Comparison of ENCODE assay signal across 31 cellular contexts in the genomic region with DNA sequence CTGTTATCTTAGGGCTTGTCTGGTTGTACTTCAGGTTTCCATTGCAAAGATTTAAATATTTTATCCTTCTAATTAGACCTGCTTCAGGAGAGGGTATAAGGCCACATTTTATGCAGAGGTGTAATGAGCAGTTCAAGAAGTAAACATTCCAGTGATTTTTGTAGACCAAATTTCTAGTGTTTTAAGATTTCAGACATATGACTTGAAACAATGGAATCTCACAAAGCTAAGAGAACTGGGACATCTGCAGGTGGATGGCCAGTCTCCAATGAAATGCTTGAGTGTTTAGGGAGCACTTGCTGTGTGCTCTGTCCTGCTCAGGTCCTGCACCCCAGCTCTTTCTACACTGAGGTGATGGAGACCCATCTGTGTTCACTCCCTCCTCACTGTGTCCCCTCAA.
"Had no signal": no experiment of that assay in that cellular context is flagged by ENCODE, and none has a peak within 500 bp of the region (broad histone marks: within the 10 kb centered on the region; RNA-seq: fewer than 3 reads in every experiment).

No MANE protein-coding gene starts in this region.

- H3K27ac ChIP-seq: body of pancreas, coronary artery, heart left ventricle, WERI-Rb-1 had no signal

- H3K4me1 Mint-ChIP-seq: activated B cell treated with CpG ODN at 0.5 μM for 24 hours, endodermal cell had no signal

- H3K4me1 ChIP-seq: body of pancreas had no signal

- H3K4me3 Mint-ChIP-seq: activated B cell treated with CpG ODN at 0.5 μM for 24 hours; activated CD8-positive, alpha-beta T cell treated with anti-CD3 and anti-CD28 coated beads for 36 hours; activated naive CD8-positive, alpha-beta T cell; activated T-cell treated with anti-CD3 and anti-CD28 coated beads, Interleukin-2, amount 50 U/mL, for 4 hours; activated T-helper 17 cell treated with anti-CD3 and anti-CD28 coated beads, Interleukin-2, amount 50 U/mL, for 72 hours; dendritic cell treated with granulocyte-macrophage colony-stimulating factor and Interleukin-4, amounts not matched to agents 40 ng/mL and 50 ng/mL, for 4 days; endodermal cell; T-helper 17 cell; T-helper 2 cell treated with Interferon-gamma antibody and Interleukin-4, amounts not matched to agents 5 μg/mL and 100 μg/mL, for 36 hours had no signal

- H3K4me3 ChIP-seq: body of pancreas, coronary artery, dorsolateral prefrontal cortex, heart left ventricle had no signal

- H3K27me3 ChIP-seq: body of pancreas, dorsolateral prefrontal cortex had no signal

- ATAC-seq: activated CD4-positive, CD25-positive, alpha-beta regulatory T cell treated with anti-CD3 and anti-CD28 coated beads, Interleukin-2, amount 50 U/mL, for 24 hours; activated CD8-positive, alpha-beta T cell treated with anti-CD3 and anti-CD28 coated beads for 36 hours; activated T-cell treated with anti-CD3 and anti-CD28 coated beads, Interleukin-2, amount 50 U/mL, for 4 hours; activated T-helper 17 cell treated with anti-CD3 and anti-CD28 coated beads, Interleukin-2, amount 50 U/mL, for 72 hours; body of pancreas; esophagus mucosa; heart left ventricle; T-helper 17 cell had no signal

- DNase-seq: activated B cell treated with CpG ODN at 0.5 μM for 24 hours; activated CD4-positive, alpha-beta T cell treated with anti-CD3 and anti-CD28 coated beads for 48 hours; activated CD4-positive, alpha-beta T cell treated with anti-CD3 and anti-CD28 coated beads, Interleukin-2, amount 50 U/mL, for 1 hour; activated CD4-positive, alpha-beta T cell treated with anti-CD3 and anti-CD28 coated beads, Interleukin-2, amount 50 U/mL, for 48 hours; activated CD8-positive, alpha-beta memory T cell treated with anti-CD3 and anti-CD28 coated beads for 24 hours; activated CD8-positive, alpha-beta T cell treated with anti-CD3 and anti-CD28 coated beads for 36 hours; activated effector memory CD4-positive, alpha-beta T cell treated with Interleukin-2 at 50 U/mL for 16 hours; activated gamma-delta T cell treated with Interleukin-2 at 50 U/mL for 16 hours; activated naive CD4-positive, alpha-beta T cell treated with anti-CD3 and anti-CD28 coated beads, Interleukin-2, amount 50 U/mL, for 16 hours; activated naive CD4-positive, alpha-beta T cell treated with Interleukin-2 at 50 U/mL for 16 hours; activated T-cell treated with anti-CD3 and anti-CD28 coated beads, Interleukin-2, amount 50 U/mL, for 4 hours; amniotic stem cell; anterior cingulate cortex; body of pancreas; central memory CD4-positive, alpha-beta T cell; dorsolateral prefrontal cortex; effector memory CD4-positive, alpha-beta T cell; endodermal cell; foreskin fibroblast; heart left ventricle; T-helper 17 cell; T1000; WERI-Rb-1 had no signal

- H3K27ac Mint-ChIP-seq: activated B cell treated with CpG ODN at 0.5 μM for 24 hours; activated CD8-positive, alpha-beta T cell treated with anti-CD3 and anti-CD28 coated beads for 36 hours; activated naive CD8-positive, alpha-beta T cell; activated T-helper 17 cell treated with anti-CD3 and anti-CD28 coated beads, Interleukin-2, amount 50 U/mL, for 72 hours; dendritic cell treated with granulocyte-macrophage colony-stimulating factor and Interleukin-4, amounts not matched to agents 40 ng/mL and 50 ng/mL, for 4 days; endodermal cell; T-helper 17 cell; T-helper 2 cell treated with Interferon-gamma antibody and Interleukin-4, amounts not matched to agents 5 μg/mL and 100 μg/mL, for 36 hours had no signal

- H3K9me3 Mint-ChIP-seq: activated B cell treated with CpG ODN at 0.5 μM for 24 hours; activated T-cell treated with anti-CD3 and anti-CD28 coated beads, Interleukin-2, amount 50 U/mL, for 4 hours; activated T-helper 17 cell treated with anti-CD3 and anti-CD28 coated beads, Interleukin-2, amount 50 U/mL, for 72 hours; dendritic cell treated with granulocyte-macrophage colony-stimulating factor and Interleukin-4, amounts not matched to agents 40 ng/mL and 50 ng/mL, for 4 days; T-helper 2 cell treated with Interferon-gamma antibody and Interleukin-4, amounts not matched to agents 5 μg/mL and 100 μg/mL, for 36 hours had no signal

- H3K9me3 ChIP-seq: body of pancreas had no signal

- H3K36me3 ChIP-seq: heart left ventricle had no signal

- FAIRE-seq: frontal cortex had no signal
